ENCODE assay signal across 36 cellular contexts in the genomic region with DNA sequence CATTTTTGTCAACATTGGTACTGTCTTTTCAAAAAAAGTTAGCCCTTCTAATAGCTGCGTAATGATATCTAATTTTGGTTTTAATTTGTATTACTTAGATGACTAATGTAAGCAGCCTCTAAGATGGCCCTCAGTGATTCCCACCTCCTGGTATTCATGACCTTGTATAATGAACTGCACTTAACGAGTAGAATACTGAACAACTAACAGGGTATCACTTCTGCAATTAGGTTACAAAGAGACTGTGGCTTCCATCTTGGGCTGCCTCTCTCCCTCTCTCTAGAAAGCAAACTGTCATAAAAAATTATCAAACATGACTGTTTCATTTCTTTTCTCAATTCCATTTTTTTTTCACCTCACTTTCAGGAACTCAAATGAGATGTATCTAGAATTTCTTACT.
"Had no signal": no experiment of that assay in that cellular context is flagged by ENCODE, and none has a peak within 500 bp of the region (broad histone marks: within the 10 kb centered on the region; RNA-seq: fewer than 3 reads in every experiment).

No MANE protein-coding gene starts in this region.

- H3K27ac Mint-ChIP-seq: activated CD4-positive, alpha-beta memory T cell treated with anti-CD3 and anti-CD28 coated beads, Interleukin-2, amount 10 ng/mL, durations not matched to agents 7 days and 5 days; activated CD8-positive, alpha-beta memory T cell treated with anti-CD3 and anti-CD28 coated beads, Interleukin-2, amount 10 ng/mL, durations not matched to agents 7 days and 5 days; activated naive CD4-positive, alpha-beta T cell treated with anti-CD3 and anti-CD28 coated beads, Interleukin-2, amount 10 ng/mL, durations not matched to agents 7 days and 5 days; activated naive CD8-positive, alpha-beta T cell; activated naive CD8-positive, alpha-beta T cell treated with anti-CD3 and anti-CD28 coated beads, Interleukin-2, amount 50 U/mL, for 24 hours; brain had no signal

- H3K36me3 Mint-ChIP-seq: activated CD8-positive, alpha-beta memory T cell treated with anti-CD3 and anti-CD28 coated beads, Interleukin-2, amount 10 ng/mL, durations not matched to agents 7 days and 5 days; activated naive CD4-positive, alpha-beta T cell treated with anti-CD3 and anti-CD28 coated beads, Interleukin-2, amount 10 ng/mL, durations not matched to agents 7 days and 5 days had no signal

- FAIRE-seq: bronchial epithelial cell had no signal

- H3K4me3 Mint-ChIP-seq: activated CD4-positive, alpha-beta memory T cell treated with anti-CD3 and anti-CD28 coated beads, Interleukin-2, amount 10 ng/mL, durations not matched to agents 7 days and 5 days; activated CD8-positive, alpha-beta memory T cell treated with anti-CD3 and anti-CD28 coated beads, Interleukin-2, amount 10 ng/mL, durations not matched to agents 7 days and 5 days; activated naive CD4-positive, alpha-beta T cell treated with anti-CD3 and anti-CD28 coated beads, Interleukin-2, amount 10 ng/mL, durations not matched to agents 7 days and 5 days; activated naive CD8-positive, alpha-beta T cell; activated naive CD8-positive, alpha-beta T cell treated with anti-CD3 and anti-CD28 coated beads, Interleukin-2, amount 50 U/mL, for 24 hours; brain had no signal

- ATAC-seq: activated CD8-positive, alpha-beta memory T cell treated with anti-CD3 and anti-CD28 coated beads, Interleukin-2, amount 10 ng/mL, durations not matched to agents 7 days and 5 days; activated naive CD8-positive, alpha-beta T cell treated with anti-CD3 and anti-CD28 coated beads, Interleukin-2, amount 50 U/mL, for 24 hours had no signal

- H3K27ac ChIP-seq: KMS-11, WERI-Rb-1 had no signal

- H3K27me3 Mint-ChIP-seq: activated naive CD4-positive, alpha-beta T cell treated with anti-CD3 and anti-CD28 coated beads, Interleukin-2, amount 10 ng/mL, durations not matched to agents 7 days and 5 days; brain had no signal

- H3K4me1 Mint-ChIP-seq: activated CD4-positive, alpha-beta memory T cell treated with anti-CD3 and anti-CD28 coated beads, Interleukin-2, amount 10 ng/mL, durations not matched to agents 7 days and 5 days; activated CD8-positive, alpha-beta memory T cell treated with anti-CD3 and anti-CD28 coated beads, Interleukin-2, amount 10 ng/mL, durations not matched to agents 7 days and 5 days; activated naive CD4-positive, alpha-beta T cell treated with anti-CD3 and anti-CD28 coated beads, Interleukin-2, amount 10 ng/mL, durations not matched to agents 7 days and 5 days; activated naive CD8-positive, alpha-beta T cell treated with anti-CD3 and anti-CD28 coated beads, Interleukin-2, amount 50 U/mL, for 24 hours; brain had no signal

- DNase-seq: activated CD4-positive, alpha-beta memory T cell treated with anti-CD3 and anti-CD28 coated beads, Interleukin-2, amount 10 ng/mL, durations not matched to agents 7 days and 5 days; activated CD4-positive, alpha-beta T cell treated with anti-CD3 and anti-CD28 coated beads for 1 hour; activated CD4-positive, alpha-beta T cell treated with anti-CD3 and anti-CD28 coated beads for 48 hours; activated CD4-positive, CD25-positive, alpha-beta regulatory T cell; activated CD8-positive, alpha-beta memory T cell treated with anti-CD3 and anti-CD28 coated beads for 24 hours; activated CD8-positive, alpha-beta memory T cell treated with anti-CD3 and anti-CD28 coated beads, Interleukin-2, amount 10 ng/mL, durations not matched to agents 7 days and 5 days; activated CD8-positive, alpha-beta memory T cell treated with anti-CD3 and anti-CD28 coated beads, Interleukin-2, amount 50 U/mL, for 48 hours; activated effector memory CD4-positive, alpha-beta T cell treated with Interleukin-2 at 50 U/mL for 16 hours; activated naive CD4-positive, alpha-beta T cell treated with anti-CD3 and anti-CD28 coated beads, Interleukin-2, amount 10 ng/mL, durations not matched to agents 7 days and 5 days; activated naive CD8-positive, alpha-beta T cell treated with anti-CD3 and anti-CD28 coated beads, Interleukin-2, amount 50 U/mL, for 24 hours; activated T-cell treated with anti-CD3 and anti-CD28 coated beads, Interleukin-2, amount 50 U/mL, for 48 hours; anterior cingulate cortex; caudate nucleus; cerebellar nuclear complex; MM.1S; NCI-H1092; NCI-H1436 treated with DMSO at 0.1 percent for 48 hours; NCI-H187; NCI-H2029 treated with DMSO at 0.1 percent for 48 hours; NCI-H2171 treated with DMSO at 0.1 percent for 48 hours; NCI-H2227 treated with DMSO at 0.1 percent for 48 hours; NCI-H446; NCI-H510A treated with DMSO at 0.1 percent for 48 hours; NCI-H526 treated with DMSO at 0.1 percent for 48 hours; NK-92 treated with Interleukin-12 subunit alpha and Interleukin-12 subunit beta, amount 100 ng/mL, for 24 hours; OCI-M1; Right ventricle myocardium superior; SW 1271; T-helper 1 cell; T-helper 2 cell; T-helper 9 cell; WERI-Rb-1 had no signal

- H3K36me3 ChIP-seq: WERI-Rb-1 had no signal
